ENCODE assay signal across 11 cellular contexts in genomic region chr2:235496239-235496621, GRCh38. TPM values are rescaled to one million over a fixed set of nuclear protein-coding genes. Genes with fewer than 3 reads are reported as not detected.
A peak's percentile ranks its signal among the peaks of the same experiment; 100 is the strongest.
DNase-seq lines count a peak whose midpoint lies in the region; ATAC-seq and TF ChIP-seq lines count a peak whose summit lies in the region.
"Had no signal": no experiment of that assay in that cellular context is flagged by ENCODE, and none has a peak within 500 bp of the region (broad histone marks: within the 10 kb centered on the region; RNA-seq: fewer than 3 reads in every experiment).

No MANE protein-coding gene starts in this region.

- H3K4me3 ChIP-seq in PC-9 (peak overlapping the region; percentile 77), fibroblast of the aortic adventitia (ENCODE audit: low read depth, low read length) (peak overlapping the region; percentile 76), stomach (peak overlapping the region in 3 of 4 donors; percentile 61 to 79 (median 66))

- TF ChIP-seq CTCF in PC-9 (conservative IDR thresholded peaks at IDR 0.05), result no peak
- TF ChIP-seq CTCF in fibroblast of the aortic adventitia (IDR thresholded peaks at IDR 0.05; ENCODE audit: insufficient read depth, low read length), result no peak
- no peak for TF ChIP-seq CTCF in stomach (IDR thresholded peaks at IDR 0.05)

- 70 to 89% (median 82%) methylated on average over 8 of the region's 8 CpGs for WGBS in stomach, 5 donors

- no peaks in the 10 kb centered on the region for H3K9me2 ChIP-seq in PC-9 (ENCODE audit: insufficient read depth)

- DNase-seq in NCI-H510A treated with DMSO at 0.1 percent for 48 hours (lab: John Stamatoyannopoulos, UW), result peak; percentile 33
- no peak for DNase-seq in NCI-H510A (lab: John Stamatoyannopoulos, UW)
- peak; percentile 34 to 60 for DNase-seq in PC-9
- peak; percentile 6 for DNase-seq in fibroblast of the aortic adventitia (ENCODE audit: low read depth)
- no peak for DNase-seq in stomach
- no peak for DNase-seq in MV-4-11 (lab: John Stamatoyannopoulos, UW)
- DNase-seq in NOMO-1 (lab: John Stamatoyannopoulos, UW; ENCODE audit: unreplicated experiment in 2 of 2), result no peak
- DNase-seq: NCI-H2029 had no signal

- H3K27me3 ChIP-seq in PC-9 (ENCODE audit: insufficient read depth, low read depth) (no peaks in the 10 kb centered on the region), stomach (peaks cover 0 to 28% (median 0%) of the 10 kb centered on the region in 3 donors)

- TF ChIP-seq EP300 in stomach (IDR thresholded peaks at IDR 0.05), result no peak

- CTCF ChIA-PET in PC-9 (lab: Charles Lee), result interaction anchor here (0.5 to 1.1 kb wide), 2 partner anchors 97 to 693 kb away, joined by 3 read pairs; no protein-coding TSS in a partner anchor

- H3K36me3 ChIP-seq in PC-9 (ENCODE audit: low read depth) (0 out of 2 replicates have a peak, but pooled peaks cover 4% of the 10 kb centered on the region), stomach (no peaks in the 10 kb centered on the region)
- H3K36me3 ChIP-seq: thoracic aorta had no signal

- H3K9me3 ChIP-seq in PC-9 (ENCODE audit: insufficient read depth, low read depth) (no peaks in the 10 kb centered on the region), stomach (no peaks in the 10 kb centered on the region)
- H3K9me3 ChIP-seq: thoracic aorta had no signal

- H3K4me1 ChIP-seq in PC-9 (replicated peaks; ENCODE audit: insufficient read depth) (peaks cover 42% of the 10 kb centered on the region), stomach (peaks cover 23 to 61% (median 34%) of the 10 kb centered on the region in 4 donors)

- intact Hi-C loops in PC-9 (cut with micrococcal nuclease; ENCODE audit: unreplicated experiment), result loop anchor here (10.0 kb wide), 1 partner anchor 131 kb away; no protein-coding TSS in a partner anchor
- intact Hi-C loops in stomach (cut with DNase I; ENCODE audit: low total_unique reads), result no loop called here

- peaks cover 17% of the 10 kb centered on the region for H4K20me1 ChIP-seq in PC-9 (ENCODE audit: insufficient read depth)

- no peak for TF ChIP-seq POLR2A in stomach (IDR thresholded peaks at IDR 0.05)

- H3K79me2 ChIP-seq in PC-9 (ENCODE audit: low read depth), result peaks cover 67% of the 10 kb centered on the region

- TSS peak; percentile 20 for BruUV-seq in PC-9 (replicated peaks; lab: Mats Ljungman, UMichigan)

- H2AFZ ChIP-seq in PC-9, result no peak overlapping the region

- POLR2A ChIA-PET in PC-9 (lab: Charles Lee; ENCODE audit: unreplicated experiment), result no interaction called here

- H3F3A ChIP-seq in PC-9 (ENCODE audit: insufficient read depth, low read depth), result peaks cover 23% of the 10 kb centered on the region; the same call in 1 of the 2 replicates

- peak overlapping the region; percentile 87 for H3K4me2 ChIP-seq in PC-9

- H3K27ac ChIP-seq in PC-9, result peak overlapping the region; percentile 69
- no peak overlapping the region for H3K27ac ChIP-seq in stomach
- H3K27ac ChIP-seq: thoracic aorta had no signal

- ATAC-seq in GM18909 (IDR thresholded peaks at IDR 0.05; ENCODE audit: poor library complexity, unreplicated experiment), result no peak
- ATAC-seq: activated CD4-positive, CD25-positive, alpha-beta regulatory T cell treated with anti-CD3 and anti-CD28 coated beads, Interleukin-2, amount 50 U/mL, for 24 hours had no signal

RNA-seq across cellular contexts. Expression of gene AGAP1, which starts 2.4 kb away (rescaled TPM):
- 91.4 and 107 TPM in 2 replicates for total RNA-seq in PC-9 (2021)
- 9.8 and 12.3 TPM in 2 replicates for total RNA-seq in fibroblast of the aortic adventitia (ENCODE audit: low replicate concordance)
- 100 to 1,000 TPM in 1 of 5 donors, 10 to 100 TPM in 4; 23.1 to 139 (median 57.1) TPM for total RNA-seq in stomach
- polyA plus RNA-seq in stomach, result 1 to 10 TPM; 4.2 to 9.3 (median 8.6) TPM

Comparison
In these comparisons a context has a peak if more than half of its experiments do, and no peak if none do; other contexts are left out.
1. DNase-seq: peak in NCI-H510A treated with DMSO at 0.1 percent for 48 hours (single experiment), PC-9 (2 of 2) and fibroblast of the aortic adventitia (single experiment); none in NCI-H510A (single experiment), stomach (single experiment), MV-4-11 (single experiment) and NOMO-1 (0 of 2).
2. Peak in every context shown above with its lines, with median percentiles within 50 percentile points of each other: H3K4me3 ChIP-seq.